In the genomic region with DNA sequence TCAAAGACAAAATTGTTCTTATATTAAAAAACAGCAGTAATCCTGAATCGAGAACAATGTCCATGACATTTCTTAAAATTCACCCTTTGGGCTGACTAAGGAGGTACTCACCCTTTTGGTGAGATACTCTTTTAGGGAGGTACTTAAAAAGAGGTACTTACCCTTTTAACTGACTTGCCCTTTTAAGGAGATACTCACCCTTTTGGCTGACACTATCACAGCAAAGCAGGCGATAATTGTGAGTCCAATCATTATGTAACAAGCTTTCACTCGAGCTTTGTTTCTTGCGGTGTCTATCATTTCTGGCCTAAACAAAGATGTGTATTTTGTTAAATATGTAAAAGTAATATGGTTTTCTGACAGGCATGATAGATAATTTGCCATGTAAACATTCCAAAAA, we compare ENCODE assay signal across 29 cellular contexts. TPM values are rescaled to one million over a fixed set of nuclear protein-coding genes. Genes with fewer than 3 reads are reported as not detected.
DNase-seq lines count a peak whose midpoint lies in the region; ATAC-seq, FAIRE-seq and TF ChIP-seq lines count a peak whose summit lies in the region.
"Had no signal": no experiment of that assay in that cellular context is flagged by ENCODE, and none has a peak within 500 bp of the region (broad histone marks: within the 10 kb centered on the region; RNA-seq: fewer than 3 reads in every experiment).

No MANE protein-coding gene starts in this region.

- H4K8ac ChIP-seq in H1 (ENCODE audit: extremely low read depth, insufficient read depth, low read length), result no peak overlapping the region

- no peak overlapping the region for H2BK120ac ChIP-seq in H1 (replicated peaks; ENCODE audit: low read depth, low read length)

- no peak overlapping the region for H3K4ac ChIP-seq in H1 (replicated peaks; ENCODE audit: insufficient read length, low read depth, low read length)

- no peak overlapping the region for H4K5ac ChIP-seq in H1 (ENCODE audit: insufficient read length, low read depth, low read length)

- ATAC-seq in activated naive CD8-positive, alpha-beta T cell treated with anti-CD3 and anti-CD28 coated beads, Interleukin-2, amount 50 U/mL, for 24 hours, result peak; percentile 64
- no peak for ATAC-seq in HG03342 (IDR thresholded peaks at IDR 0.05; ENCODE audit: unreplicated experiment)

- H3K79me1 ChIP-seq in H1 (ENCODE audit: low read depth, low read length), result no peaks in the 10 kb centered on the region

- H3K56ac ChIP-seq in H1 (replicated peaks; ENCODE audit: insufficient read length, low read depth, low read length), result no peak overlapping the region

- TF ChIP-seq EP300 in H1 (IDR thresholded peaks at IDR 0.05; ENCODE audit: borderline replicate concordance in 1 of 2, low read depth in 2 of 2, low read length in 2 of 2), result no peak

- H3K9me3 ChIP-seq in H1 (ENCODE audit: insufficient read depth in 2 of 2, low read depth in 1 of 2, low read length in 1 of 2) (no peaks in the 10 kb centered on the region), osteoblast (ENCODE audit: low read depth, low read length) (no peaks in the 10 kb centered on the region)
- H3K9me3 ChIP-seq: Peyer's patch, SJCRH30 had no signal

- H3K4me2 ChIP-seq in H1 (ENCODE audit: insufficient read depth in 1 of 2, low read depth in 2 of 2, low read length in 2 of 2), result no peak overlapping the region; a peak in 1 of 4 replicates
- H3K4me2 ChIP-seq in osteoblast (ENCODE audit: insufficient read depth, low read length), result no peak overlapping the region

- peaks cover 6% of the 10 kb centered on the region for H3K4me1 Mint-ChIP-seq in activated naive CD8-positive, alpha-beta T cell treated with anti-CD3 and anti-CD28 coated beads, Interleukin-2, amount 50 U/mL, for 24 hours
- H3K4me1 Mint-ChIP-seq in activated naive CD8-positive, alpha-beta T cell treated with anti-CD3 and anti-CD28 coated beads for 36 hours, result peaks cover 6% of the 10 kb centered on the region

- no peaks in the 10 kb centered on the region for H3K9me3 Mint-ChIP-seq in activated naive CD8-positive, alpha-beta T cell treated with anti-CD3 and anti-CD28 coated beads, Interleukin-2, amount 50 U/mL, for 24 hours
- H3K9me3 Mint-ChIP-seq in activated naive CD8-positive, alpha-beta T cell treated with anti-CD3 and anti-CD28 coated beads for 36 hours, result no peaks in the 10 kb centered on the region

- H3K79me2 ChIP-seq in H1 (ENCODE audit: control insufficient read depth in 1 of 2, insufficient read depth in 2 of 2, low read length in 2 of 2) (no peaks in the 10 kb centered on the region), osteoblast (ENCODE audit: insufficient read depth, low read length) (no peaks in the 10 kb centered on the region)

- H3K4me3 ChIP-seq in H1 (ENCODE audit: extremely low read depth in 1 of 4, insufficient read depth in 2 of 4, low read depth in 3 of 4, low read length in 4 of 4), result no peak overlapping the region
- no peak overlapping the region for H3K4me3 ChIP-seq in osteoblast (ENCODE audit: insufficient read depth, low read length)
- H3K4me3 ChIP-seq: GM23248, Peyer's patch, SJCRH30 had no signal

- H2AK5ac ChIP-seq in H1 (ENCODE audit: low read depth, low read length), result no peak overlapping the region

- H3K4me1 ChIP-seq in H1 (replicated peaks in 1 of 4; ENCODE audit: control insufficient read depth in 3 of 4, insufficient read depth in 4 of 4, low read length in 3 of 4) (peaks cover 0 to 2% (median 0%) of the 10 kb centered on the region in 4 experiments; a peak in 3 of 7 replicates), osteoblast (ENCODE audit: insufficient read depth, low read length) (no peaks in the 10 kb centered on the region)
- H3K4me1 ChIP-seq: SJCRH30 had no signal

- DNase-seq in activated naive CD8-positive, alpha-beta T cell treated with anti-CD3 and anti-CD28 coated beads, Interleukin-2, amount 50 U/mL, for 24 hours, result no peak
- DNase-seq in activated naive CD8-positive, alpha-beta T cell treated with anti-CD3 and anti-CD28 coated beads for 36 hours, result no peak
- DNase-seq in OCI-M1 (lab: John Stamatoyannopoulos, UW) (peak; percentile 81), H1 (ENCODE audit: low read depth in 1 of 2, low spot score in 2 of 2) (no peak), osteoblast (ENCODE audit: insufficient read length, low spot score, missing footprints) (no peak), NCI-H146 treated with DMSO at 0.1 percent for 48 hours (lab: John Stamatoyannopoulos, UW; ENCODE audit: unreplicated experiment) (no peak)
- DNase-seq in activated CD8-positive, alpha-beta memory T cell treated with anti-CD3 and anti-CD28 coated beads, Interleukin-2, amount 50 U/mL, for 4 hours, result no peak
- DNase-seq: AML-193; Calu3; CD8-positive, alpha-beta memory T cell; DMS153; GM23248; IMR-90; MV-4-11; NCI-H1105 treated with DMSO at 0.1 percent for 48 hours; NCI-H1694; NCI-H2081; NCI-H2171; NCI-H345; NCI-H524; NCI-H774; NK-92 treated with Interleukin-12 subunit alpha and Interleukin-12 subunit beta, amount 100 ng/mL, for 24 hours; Peyer's patch; SJCRH30 had no signal

- H2BK20ac ChIP-seq in H1 (ENCODE audit: low read length), result no peak overlapping the region

- H3K36me3 Mint-ChIP-seq in activated naive CD8-positive, alpha-beta T cell treated with anti-CD3 and anti-CD28 coated beads, Interleukin-2, amount 50 U/mL, for 24 hours (ENCODE audit: low read depth), result no peaks in the 10 kb centered on the region
- H3K36me3 Mint-ChIP-seq in activated naive CD8-positive, alpha-beta T cell treated with anti-CD3 and anti-CD28 coated beads for 36 hours, result no peaks in the 10 kb centered on the region
- H3K36me3 Mint-ChIP-seq: CD8-positive, alpha-beta memory T cell had no signal

- H4K91ac ChIP-seq in H1 (replicated peaks; ENCODE audit: insufficient read length, low read length), result no peak overlapping the region

- H3K27ac ChIP-seq in H1 (ENCODE audit: low read depth, low read length) (no peak overlapping the region), osteoblast (ENCODE audit: low read depth, low read length) (no peak overlapping the region)
- H3K27ac ChIP-seq: C4-2B, GM23248, Peyer's patch, SJCRH30 had no signal

- H3K4me3 Mint-ChIP-seq in activated naive CD8-positive, alpha-beta T cell treated with anti-CD3 and anti-CD28 coated beads, Interleukin-2, amount 50 U/mL, for 24 hours, result no peak overlapping the region
- H3K4me3 Mint-ChIP-seq in activated naive CD8-positive, alpha-beta T cell treated with anti-CD3 and anti-CD28 coated beads for 36 hours, result no peak overlapping the region
- H3K4me3 Mint-ChIP-seq: CD8-positive, alpha-beta memory T cell had no signal

- 60% methylated on average over 4 of the region's 4 CpGs; no CpG with 5 or more reads in 1 of the 2 experiments for WGBS in H1 (ENCODE audit: extremely low coverage in 1 of 2, insufficient coverage in 1 of 2, insufficient read length in 1 of 2, insufficient replicate concordance in 2 of 2, low coverage in 1 of 2, low lambda C conversion rate in 2 of 2, missing lambda C conversion rate in 1 of 2), 2 experiments

- FAIRE-seq in H1 (lab: Jason Lieb, UNC), result peak; percentile 45
- FAIRE-seq: GM18507, HTR-8/SVneo had no signal

- no peak overlapping the region for H2BK5ac ChIP-seq in H1 (ENCODE audit: low read depth, low read length)

- no peak overlapping the region for H2BK15ac ChIP-seq in H1 (ENCODE audit: low read length)

- TF ChIP-seq CTCF in H1 (IDR thresholded peaks at IDR 0.05; ENCODE audit: control extremely low read depth in 1 of 3, insufficient read depth in 1 of 3, low read depth in 1 of 3, low read length in 3 of 3) (no peak), osteoblast (IDR thresholded peaks at IDR 0.05; ENCODE audit: extremely low read depth, low read depth, low read length) (no peak)

- H3K27me3 ChIP-seq in H1 (replicated peaks in 1 of 4; ENCODE audit: control insufficient read depth in 3 of 4, extremely low read depth in 1 of 4, insufficient read depth in 3 of 4, low read length in 3 of 4) (peaks cover 8 to 30% (median 24%) of the 10 kb centered on the region in 4 experiments), osteoblast (ENCODE audit: insufficient read depth, low read length) (peaks cover 32% of the 10 kb centered on the region)
- H3K27me3 ChIP-seq: SJCRH30 had no signal

- H3K14ac ChIP-seq in H1 (ENCODE audit: insufficient read length), result no peak overlapping the region

- no peak overlapping the region for H3K9ac ChIP-seq in H1 (replicated peaks in 1 of 4; ENCODE audit: extremely low read depth in 1 of 4, low read depth in 3 of 4, low read length in 3 of 4)
- H3K9ac ChIP-seq: GM23248 had no signal

- no peak overlapping the region for H2BK12ac ChIP-seq in H1 (ENCODE audit: low read depth, low read length)

- H3K23me2 ChIP-seq in H1 (ENCODE audit: low read depth, low read length), result peaks cover 12% of the 10 kb centered on the region; the same call in 1 of the 2 replicates

- no peak overlapping the region for H3K18ac ChIP-seq in H1 (ENCODE audit: extremely low read depth, low read length)

- H4K20me1 ChIP-seq in H1 (replicated peaks in 1 of 2; ENCODE audit: control insufficient read depth in 1 of 2, insufficient read depth in 2 of 2, low read length in 2 of 2), result no peaks in the 10 kb centered on the region
- no peaks in the 10 kb centered on the region for H4K20me1 ChIP-seq in osteoblast (ENCODE audit: insufficient read depth, low read length)

- no peak for TF ChIP-seq POLR2A in H1 (IDR thresholded peaks at IDR 0.05; ENCODE audit: control extremely low read depth in 1 of 2, low read depth in 2 of 2, low read length in 2 of 2)

- no peak overlapping the region for H3K23ac ChIP-seq in H1 (ENCODE audit: insufficient read length)

- H3K27me3 Mint-ChIP-seq in activated naive CD8-positive, alpha-beta T cell treated with anti-CD3 and anti-CD28 coated beads, Interleukin-2, amount 50 U/mL, for 24 hours, result peaks cover 46% of the 10 kb centered on the region
- H3K27me3 Mint-ChIP-seq in activated naive CD8-positive, alpha-beta T cell treated with anti-CD3 and anti-CD28 coated beads for 36 hours, result peaks cover 44% of the 10 kb centered on the region

- CTCF ChIA-PET in H1 (lab: Charles Lee; ENCODE audit: partially characterized antibody), result no interaction called here

- POLR2A ChIA-PET in H1 (lab: Charles Lee; ENCODE audit: partially characterized antibody), result no interaction called here

- H2AFZ ChIP-seq in H1 (ENCODE audit: low read length) (no peak overlapping the region), osteoblast (ENCODE audit: low read length) (peak overlapping the region; percentile 3)
- H2AFZ ChIP-seq: GM23248 had no signal

- H3K36me3 ChIP-seq in H1 (ENCODE audit: control insufficient read depth in 2 of 4, insufficient read depth in 4 of 4, low read length in 3 of 4), result no peaks in the 10 kb centered on the region
- H3K36me3 ChIP-seq in osteoblast (ENCODE audit: insufficient read depth, low read length), result no peaks in the 10 kb centered on the region
- H3K36me3 ChIP-seq: Peyer's patch, SJCRH30 had no signal

- no peak overlapping the region for H3K27ac Mint-ChIP-seq in activated naive CD8-positive, alpha-beta T cell treated with anti-CD3 and anti-CD28 coated beads, Interleukin-2, amount 50 U/mL, for 24 hours
- no peak overlapping the region for H3K27ac Mint-ChIP-seq in activated naive CD8-positive, alpha-beta T cell treated with anti-CD3 and anti-CD28 coated beads for 36 hours
- H3K27ac Mint-ChIP-seq: CD8-positive, alpha-beta memory T cell had no signal

- TF ChIP-seq RAD21 in H1 (IDR thresholded peaks at IDR 0.05 in 1 of 2, conservative IDR thresholded peaks at IDR 0.05 in 1 of 2; ENCODE audit: low read depth in 2 of 2, low read length in 2 of 2), result no peak

RNA-seq across cellular contexts. Expression of gene FAM162B, which starts 3.7 kb away (rescaled TPM):
- total RNA-seq in activated naive CD8-positive, alpha-beta T cell treated with anti-CD3 and anti-CD28 coated beads for 36 hours, result not detected
- total RNA-seq in H1 (2021; fragmentation: NEBNext Ultra II Directional; extraction: Animal tissue kit (Norgen Biotek cat#: 25700)), result 2.9 and 3.2 TPM in 2 replicates
- polyA plus RNA-seq in H1 (2011; rRNA removed), result 1.6 and 2.6 TPM in 2 replicates
- 2.6 TPM for polyA plus RNA-seq in H1 (2011; cell fraction: cytosol; rRNA removed)
- 1.7 TPM for polyA plus RNA-seq in H1 (2011; cell fraction: nucleus; rRNA removed)
- 1.8 to 3.0 TPM (median 2.2 TPM) in 4 replicates for polyA plus RNA-seq in H1 (2012, experiment 1 of 2)
- 5.4 TPM for polyA plus RNA-seq in H1 (2012, experiment 2 of 2)
- polyA plus RNA-seq in H1 (2013, experiment 1 of 2), result 4.8 TPM
- polyA plus RNA-seq in H1 (2013, experiment 2 of 2), result 3.7 TPM
- 0.73 and 1.2 TPM in 2 replicates for polyA minus RNA-seq in H1 (2011; rRNA and poly(A)+ RNA removed)
- 1.9 TPM for polyA minus RNA-seq in H1 (2011; cell fraction: cytosol; rRNA and poly(A)+ RNA removed)
- 2.4 TPM for polyA minus RNA-seq in H1 (2011; cell fraction: nucleus; rRNA and poly(A)+ RNA removed)
- total RNA-seq in osteoblast, result 0.36 TPM in 1 of 2 replicates, not detected in the other
- total RNA-seq: A172; Calu3; CD8-positive, alpha-beta memory T cell; GM23248; Peyer's patch; SJCRH30 had no signal
- polyA plus RNA-seq: CD8-positive, alpha-beta memory T cell; GM23248 had no signal
